Comparison of ENCODE assay signal across 14 cellular contexts in the genomic region with DNA sequence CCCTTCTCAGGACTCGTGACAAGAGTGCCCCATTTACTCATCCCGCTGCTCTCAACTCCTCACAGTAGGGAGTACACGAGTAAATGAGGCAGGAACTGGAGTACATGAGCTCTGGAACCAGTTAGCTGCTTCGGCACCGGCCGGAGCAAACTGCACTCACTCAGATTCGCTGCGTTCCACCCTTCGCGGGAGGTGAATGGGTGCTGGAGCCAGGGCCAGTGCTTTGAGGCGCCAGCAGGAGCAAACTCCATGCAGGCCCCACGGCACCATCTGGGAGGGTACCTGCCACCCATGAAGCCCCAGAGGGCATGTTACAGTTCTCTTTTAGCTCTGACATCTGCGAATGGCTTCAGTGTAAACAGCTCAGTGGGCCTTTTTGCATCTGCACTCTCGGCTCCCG.
"Had no signal": no experiment of that assay in that cellular context is flagged by ENCODE, and none has a peak within 500 bp of the region (broad histone marks: within the 10 kb centered on the region; RNA-seq: fewer than 3 reads in every experiment).

No MANE protein-coding gene starts in this region.

- H3K27me3 Mint-ChIP-seq: natural killer cell treated with Interleukin-12 subunit alpha and Interleukin-12 subunit beta and Interleukin-15 and Interleukin-18, amount 100 ng/mL, for 72 hours had no signal

- H3K9me3 Mint-ChIP-seq: activated CD4-positive, alpha-beta T cell treated with anti-CD3 and anti-CD28 coated beads, Interleukin-2, amount 10 ng/mL, durations not matched to agents 24 days and 14 days; activated naive CD4-positive, alpha-beta T cell treated with anti-CD3 and anti-CD28 coated beads for 36 hours; activated T-helper 17 cell treated with anti-CD3 and anti-CD28 coated beads, Interleukin-2, amount 50 U/mL, for 72 hours; central memory CD8-positive, alpha-beta T cell; effector memory CD8-positive, alpha-beta T cell; stimulated activated effector memory CD8-positive, alpha-beta T cell treated with anti-CD3 and anti-CD28 coated beads, Interleukin-12 subunit alpha, Interleukin-12 subunit beta, amount 100 ng/mL, for 72 hours had no signal

- H3K79me2 ChIP-seq: hepatocyte had no signal

- H3K4me3 Mint-ChIP-seq: activated CD4-positive, alpha-beta T cell treated with anti-CD3 and anti-CD28 coated beads, Interleukin-2, amount 10 ng/mL, durations not matched to agents 24 days and 14 days; activated naive CD4-positive, alpha-beta T cell treated with anti-CD3 and anti-CD28 coated beads for 36 hours; activated T-helper 17 cell treated with anti-CD3 and anti-CD28 coated beads, Interleukin-2, amount 50 U/mL, for 72 hours; central memory CD8-positive, alpha-beta T cell; effector memory CD8-positive, alpha-beta T cell; natural killer cell treated with Interleukin-12 subunit alpha and Interleukin-12 subunit beta and Interleukin-15 and Interleukin-18, amount 100 ng/mL, for 72 hours; stimulated activated effector memory CD8-positive, alpha-beta T cell treated with anti-CD3 and anti-CD28 coated beads, Interleukin-12 subunit alpha, Interleukin-12 subunit beta, amount 100 ng/mL, for 72 hours had no signal

- H3K27me3 ChIP-seq: adrenal gland, gastroesophageal sphincter, hepatocyte, tibial artery had no signal

- H3K27ac Mint-ChIP-seq: activated CD4-positive, alpha-beta T cell treated with anti-CD3 and anti-CD28 coated beads, Interleukin-2, amount 10 ng/mL, durations not matched to agents 24 days and 14 days; activated naive CD4-positive, alpha-beta T cell treated with anti-CD3 and anti-CD28 coated beads for 36 hours; activated T-helper 17 cell treated with anti-CD3 and anti-CD28 coated beads, Interleukin-2, amount 50 U/mL, for 72 hours; effector memory CD8-positive, alpha-beta T cell; natural killer cell treated with Interleukin-12 subunit alpha and Interleukin-12 subunit beta and Interleukin-15 and Interleukin-18, amount 100 ng/mL, for 72 hours; stimulated activated effector memory CD8-positive, alpha-beta T cell treated with anti-CD3 and anti-CD28 coated beads, Interleukin-12 subunit alpha, Interleukin-12 subunit beta, amount 100 ng/mL, for 72 hours had no signal

- H3K36me3 ChIP-seq: adrenal gland, gastroesophageal sphincter, tibial artery had no signal

- ATAC-seq: activated T-helper 17 cell treated with anti-CD3 and anti-CD28 coated beads, Interleukin-2, amount 50 U/mL, for 72 hours; effector memory CD8-positive, alpha-beta T cell; gastroesophageal sphincter; natural killer cell treated with Interleukin-12 subunit alpha and Interleukin-12 subunit beta and Interleukin-15 and Interleukin-18, amount 100 ng/mL, for 72 hours; stimulated activated effector memory CD8-positive, alpha-beta T cell treated with anti-CD3 and anti-CD28 coated beads, Interleukin-12 subunit alpha, Interleukin-12 subunit beta, amount 100 ng/mL, for 72 hours had no signal

- H3K4me2 ChIP-seq: hepatocyte, SK-N-SH had no signal

- H3K9me3 ChIP-seq: adrenal gland, gastroesophageal sphincter, SK-N-SH, tibial artery had no signal

- H3K9ac ChIP-seq: SK-N-SH had no signal

- H3K36me3 Mint-ChIP-seq: natural killer cell treated with Interleukin-12 subunit alpha and Interleukin-12 subunit beta and Interleukin-15 and Interleukin-18, amount 100 ng/mL, for 72 hours; stimulated activated effector memory CD8-positive, alpha-beta T cell treated with anti-CD3 and anti-CD28 coated beads, Interleukin-12 subunit alpha, Interleukin-12 subunit beta, amount 100 ng/mL, for 72 hours had no signal

- H2AFZ ChIP-seq: hepatocyte had no signal

- DNase-seq: activated CD4-positive, alpha-beta T cell treated with anti-CD3 and anti-CD28 coated beads, Interleukin-2, amount 10 ng/mL, durations not matched to agents 24 days and 14 days; activated naive CD4-positive, alpha-beta T cell treated with anti-CD3 and anti-CD28 coated beads for 36 hours; adrenal gland; effector memory CD8-positive, alpha-beta T cell; SK-N-SH; T-helper 1 cell; tibial artery had no signal

- H3K4me3 ChIP-seq: adrenal gland, gastroesophageal sphincter, hepatocyte, skin epidermis, tibial artery had no signal

- H3K27ac ChIP-seq: adrenal gland, gastroesophageal sphincter, hepatocyte, skin epidermis, tibial artery had no signal

- H3K4me1 ChIP-seq: adrenal gland, tibial artery had no signal

- H3K4me1 Mint-ChIP-seq: activated CD4-positive, alpha-beta T cell treated with anti-CD3 and anti-CD28 coated beads, Interleukin-2, amount 10 ng/mL, durations not matched to agents 24 days and 14 days; activated T-helper 17 cell treated with anti-CD3 and anti-CD28 coated beads, Interleukin-2, amount 50 U/mL, for 72 hours; central memory CD8-positive, alpha-beta T cell; stimulated activated effector memory CD8-positive, alpha-beta T cell treated with anti-CD3 and anti-CD28 coated beads, Interleukin-12 subunit alpha, Interleukin-12 subunit beta, amount 100 ng/mL, for 72 hours had no signal
